In the genomic region with DNA sequence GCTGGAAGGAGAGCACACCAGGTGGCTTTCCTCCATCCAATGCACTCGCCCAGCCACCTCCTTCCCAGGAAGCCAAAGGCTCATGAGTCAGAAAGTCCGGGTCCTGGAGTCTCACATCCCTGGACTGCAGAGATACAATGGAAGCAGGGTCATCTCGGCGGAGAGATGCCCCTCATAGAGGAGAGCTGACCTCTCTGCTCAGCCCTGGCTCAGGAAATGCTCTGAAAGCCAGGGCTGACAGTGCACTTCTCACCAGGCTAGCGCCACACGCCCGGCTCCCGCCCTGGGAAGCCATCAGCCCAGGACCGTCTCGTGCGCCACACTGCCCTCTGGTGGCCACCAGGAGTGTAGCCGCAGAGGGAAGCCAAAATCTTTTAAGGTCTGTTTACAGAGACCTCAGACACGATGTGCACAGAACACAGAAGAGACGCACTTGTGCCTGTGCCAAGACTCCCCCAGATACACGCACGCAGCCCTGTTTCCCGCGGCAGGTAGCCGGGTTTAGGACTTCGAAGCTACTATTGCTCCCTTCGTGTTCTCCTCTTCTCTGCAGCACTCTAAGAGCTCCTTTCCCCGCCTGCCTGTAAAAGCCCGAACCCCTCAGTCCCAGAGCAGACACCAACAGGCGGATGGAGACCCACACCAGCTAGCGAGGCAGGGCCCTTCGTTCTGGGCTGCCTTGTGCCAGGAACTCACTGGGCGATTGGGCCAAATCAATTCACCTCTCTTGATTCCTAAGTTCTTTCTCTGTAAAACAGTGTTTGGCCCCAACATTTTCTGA, we compare ENCODE assay signal across 8 cellular contexts. TPM values are rescaled to one million over a fixed set of nuclear protein-coding genes. Genes with fewer than 3 reads are reported as not detected.
DNase-seq lines count a peak whose midpoint lies in the region; ATAC-seq and TF ChIP-seq lines count a peak whose summit lies in the region.

No MANE protein-coding gene starts in this region.

- DNase-seq in DMS79 (lab: John Stamatoyannopoulos, UW), result peak; percentile 14
- DNase-seq in HuH-7.5 (ENCODE audit: low spot score), result peak; percentile 91
- peak; percentile 71 for DNase-seq in RPMI7951 (ENCODE audit: low read depth)
- peak; percentile 54 for DNase-seq in fibroblast of villous mesenchyme (ENCODE audit: low read depth)
- DNase-seq in non-pigmented ciliary epithelial cell (ENCODE audit: low read depth), result peak; percentile 24
- peak; percentile 92 for DNase-seq in superior temporal gyrus (ENCODE audit: extremely low spot score)

- H3K27ac Mint-ChIP-seq in activated T-helper 17 cell treated with anti-CD3 and anti-CD28 coated beads, Interleukin-2, amount 50 U/mL, for 72 hours, result no peak overlapping the region

- TF ChIP-seq CTCF in fibroblast of villous mesenchyme (IDR thresholded peaks at IDR 0.05; ENCODE audit: insufficient read depth, low read depth, low read length), result peak; percentile 89

- H3K4me3 Mint-ChIP-seq in activated T-helper 17 cell treated with anti-CD3 and anti-CD28 coated beads, Interleukin-2, amount 50 U/mL, for 72 hours, result peak overlapping the region; percentile 40

- peak; percentile 80 for ATAC-seq in GM21529 (IDR thresholded peaks at IDR 0.05; ENCODE audit: unreplicated experiment)
- peak; percentile 82 for ATAC-seq in activated T-helper 17 cell treated with anti-CD3 and anti-CD28 coated beads, Interleukin-2, amount 50 U/mL, for 72 hours (replicated peaks)

- no peak overlapping the region for H3K4me3 ChIP-seq in fibroblast of villous mesenchyme (ENCODE audit: low read depth, low read length)

- peaks cover 10% of the 10 kb centered on the region for H3K4me1 Mint-ChIP-seq in activated T-helper 17 cell treated with anti-CD3 and anti-CD28 coated beads, Interleukin-2, amount 50 U/mL, for 72 hours

- no peaks in the 10 kb centered on the region for H3K9me3 Mint-ChIP-seq in activated T-helper 17 cell treated with anti-CD3 and anti-CD28 coated beads, Interleukin-2, amount 50 U/mL, for 72 hours

- H3K27me3 Mint-ChIP-seq in activated T-helper 17 cell treated with anti-CD3 and anti-CD28 coated beads, Interleukin-2, amount 50 U/mL, for 72 hours, result peaks cover 22% of the 10 kb centered on the region

- H3K36me3 Mint-ChIP-seq in activated T-helper 17 cell treated with anti-CD3 and anti-CD28 coated beads, Interleukin-2, amount 50 U/mL, for 72 hours (ENCODE audit: low read depth), result no peaks in the 10 kb centered on the region

RNA-seq across cellular contexts. Expression of a gene that starts 9.7 kb away (rescaled TPM):
- total RNA-seq in RPMI7951 (2014; rRNA removed; shearing (Covaris generic)), result 0.10 and 1.3 TPM in 2 replicates
- under 1 TPM in 1 of 2 donors, not detected in 1; 0.53 TPM for total RNA-seq in activated T-helper 17 cell treated with anti-CD3 and anti-CD28 coated beads, Interleukin-2, amount 50 U/mL, for 72 hours
- 0.32 TPM in 1 of 2 replicates, not detected in the other for total RNA-seq in fibroblast of villous mesenchyme

Comparison
In these comparisons a context has a peak if more than half of its experiments do, and no peak if none do; other contexts are left out.
1. DNase-seq: peak in every context shown above with its lines; median percentile 92 in superior temporal gyrus; 91 in HuH-7.5; 71 in RPMI7951; 54 in fibroblast of villous mesenchyme; 24 in non-pigmented ciliary epithelial cell; 14 in DMS79.